Comparison of ENCODE assay signal across 30 cellular contexts in genomic region chr6:33581186-33581585, GRCh38.
"Had no signal": no experiment of that assay in that cellular context is flagged by ENCODE, and none has a peak within 500 bp of the region (broad histone marks: within the 10 kb centered on the region; RNA-seq: fewer than 3 reads in every experiment).

No MANE protein-coding gene starts in this region.

- FAIRE-seq: astrocyte, colon, endometrium, endothelial cell of umbilical vein, frontal cortex had no signal

- H3K4me3 Mint-ChIP-seq: activated CD4-positive, alpha-beta memory T cell treated with anti-CD3 and anti-CD28 coated beads for 36 hours; activated CD8-positive, alpha-beta memory T cell treated with anti-CD3 and anti-CD28 coated beads, Interleukin-2, amount 10 ng/mL, durations not matched to agents 7 days and 5 days had no signal

- H3K27me3 Mint-ChIP-seq: activated CD4-positive, alpha-beta memory T cell treated with anti-CD3 and anti-CD28 coated beads for 36 hours; activated CD4-positive, alpha-beta T cell treated with anti-CD3 and anti-CD28 coated beads for 36 hours; activated CD4-positive, alpha-beta T cell treated with anti-CD3 and anti-CD28 coated beads, Interleukin-2, amount 10 ng/mL, durations not matched to agents 24 days and 14 days; activated CD8-positive, alpha-beta memory T cell treated with anti-CD3 and anti-CD28 coated beads, Interleukin-2, amount 10 ng/mL, durations not matched to agents 7 days and 5 days; activated naive CD8-positive, alpha-beta T cell; effector memory CD8-positive, alpha-beta T cell; T-cell had no signal

- ATAC-seq: activated CD4-positive, alpha-beta T cell treated with anti-CD3 and anti-CD28 coated beads for 36 hours; activated CD8-positive, alpha-beta memory T cell treated with anti-CD3 and anti-CD28 coated beads, Interleukin-2, amount 10 ng/mL, durations not matched to agents 7 days and 5 days; activated CD8-positive, alpha-beta T cell treated with anti-CD3 and anti-CD28 coated beads, Interleukin-2, amount 10 ng/mL, durations not matched to agents 7 days and 5 days; effector memory CD8-positive, alpha-beta T cell; T-cell had no signal

- DNase-seq: activated CD4-positive, alpha-beta memory T cell treated with anti-CD3 and anti-CD28 coated beads for 36 hours; activated CD4-positive, alpha-beta T cell treated with anti-CD3 and anti-CD28 coated beads for 36 hours; activated CD4-positive, alpha-beta T cell treated with anti-CD3 and anti-CD28 coated beads, Interleukin-2, amount 10 ng/mL, durations not matched to agents 24 days and 14 days; activated CD4-positive, CD25-positive, alpha-beta regulatory T cell; activated CD4-positive, CD25-positive, alpha-beta regulatory T cell treated with anti-CD3 and anti-CD28 coated beads, Interleukin-2, amount 50 U/mL, for 72 hours; activated CD8-positive, alpha-beta memory T cell treated with anti-CD3 and anti-CD28 coated beads, Interleukin-2, amount 10 ng/mL, durations not matched to agents 7 days and 5 days; activated CD8-positive, alpha-beta memory T cell treated with anti-CD3 and anti-CD28 coated beads, Interleukin-2, amount 50 U/mL, for 4 hours; activated CD8-positive, alpha-beta T cell treated with anti-CD3 and anti-CD28 coated beads, Interleukin-2, amount 10 ng/mL, durations not matched to agents 7 days and 5 days; activated effector memory CD4-positive, alpha-beta T cell treated with anti-CD3 and anti-CD28 coated beads, Interleukin-2, amount 50 U/mL, for 16 hours; activated naive CD4-positive, alpha-beta T cell treated with anti-CD3 and anti-CD28 coated beads, Interleukin-2, amount 50 U/mL, for 16 hours; activated T-cell treated with anti-CD3 and anti-CD28 coated beads, Interleukin-2, amount 50 U/mL, for 1 hour; activated T-cell treated with anti-CD3 and anti-CD28 coated beads, Interleukin-2, amount 50 U/mL, for 48 hours; amniotic stem cell; anterior cingulate cortex; caudate nucleus; cortex of kidney; dermis blood vessel endothelial cell; effector CD4-positive, alpha-beta T cell; effector memory CD8-positive, alpha-beta T cell; foreskin fibroblast; head of caudate nucleus; SW 1271; T-cell; T1000 had no signal
